In the genomic region with DNA sequence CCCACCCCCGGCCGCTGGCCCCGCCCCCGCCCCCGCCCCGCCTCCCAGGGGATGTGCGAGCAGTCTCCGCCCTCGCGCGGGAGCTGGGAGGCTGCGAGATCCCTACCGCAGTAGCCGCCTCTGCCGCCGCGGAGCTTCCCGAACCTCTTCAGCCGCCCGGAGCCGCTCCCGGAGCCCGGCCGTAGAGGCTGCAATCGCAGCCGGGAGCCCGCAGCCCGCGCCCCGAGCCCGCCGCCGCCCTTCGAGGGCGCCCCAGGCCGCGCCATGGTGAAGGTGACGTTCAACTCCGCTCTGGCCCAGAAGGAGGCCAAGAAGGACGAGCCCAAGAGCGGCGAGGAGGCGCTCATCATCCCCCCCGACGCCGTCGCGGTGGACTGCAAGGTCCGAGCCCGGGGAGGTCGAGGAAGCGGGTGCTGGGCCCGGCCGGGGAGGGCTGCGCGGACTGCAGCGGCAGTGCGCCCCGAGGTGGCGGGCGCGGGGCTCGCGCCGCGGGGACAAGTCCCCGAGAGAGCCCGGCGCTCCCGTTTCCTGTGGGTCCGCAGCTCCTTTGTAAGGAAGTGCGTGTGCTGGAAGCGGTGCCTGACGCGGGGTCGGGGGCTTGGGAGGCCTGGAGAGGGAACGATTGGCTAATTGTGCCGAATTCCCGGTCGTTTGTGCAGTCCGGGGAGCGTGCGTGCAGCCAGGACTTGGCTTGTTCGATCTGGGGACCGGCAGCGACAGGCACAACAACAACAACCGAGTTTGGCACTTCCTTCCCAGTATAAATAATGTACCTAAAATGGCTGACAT, we compare ENCODE assay signal across 8 cellular contexts. TPM values are rescaled to one million over a fixed set of nuclear protein-coding genes. Genes with fewer than 3 reads are reported as not detected.
DNase-seq lines count a peak whose midpoint lies in the region; ATAC-seq and TF ChIP-seq lines count a peak whose summit lies in the region.

Gene ITM2B (plus strand): TSS at position 110 of the 789 bp plus-strand sequence. CDS start 155 bp downstream, at position 265.

- peaks cover 31% of the 10 kb centered on the region for H3K36me3 Mint-ChIP-seq in activated CD8-positive, alpha-beta T cell treated with anti-CD3 and anti-CD28 coated beads, Interleukin-2, amount 10 ng/mL, durations not matched to agents 7 days and 5 days (ENCODE audit: low read depth)
- H3K36me3 Mint-ChIP-seq in memory B cell: peaks cover 7% of the 10 kb centered on the region

- no peaks in the 10 kb centered on the region for H3K9me3 Mint-ChIP-seq in activated CD8-positive, alpha-beta T cell treated with anti-CD3 and anti-CD28 coated beads, Interleukin-2, amount 10 ng/mL, durations not matched to agents 7 days and 5 days (ENCODE audit: insufficient read depth)
- no peaks in the 10 kb centered on the region for H3K9me3 Mint-ChIP-seq in memory B cell

- DNase-seq in AG04449 (ENCODE audit: low read depth, low spot score) (no peak), NCI-H774 (lab: John Stamatoyannopoulos, UW) (peak; percentile 19), memory B cell (ENCODE audit: low spot score in 2 of 2) (peak; percentile 41 to 68)
- DNase-seq in activated CD8-positive, alpha-beta T cell treated with anti-CD3 and anti-CD28 coated beads, Interleukin-2, amount 10 ng/mL, durations not matched to agents 7 days and 5 days: peak; percentile 70
- peak; percentile 56 to 64 (median 57) for DNase-seq in effector memory CD4-positive, alpha-beta T cell
- peak; percentile 56 for DNase-seq in stimulated activated CD8-positive, alpha-beta memory T cell treated with anti-CD3 and anti-CD28 coated beads, Interleukin-12 subunit alpha, Interleukin-12 subunit beta, amount 100 ng/mL, for 4 hours (ENCODE audit: low read depth)

- peak within 1 kb of the TSS; percentile 94 for H3K4me3 Mint-ChIP-seq in activated CD8-positive, alpha-beta T cell treated with anti-CD3 and anti-CD28 coated beads, Interleukin-2, amount 10 ng/mL, durations not matched to agents 7 days and 5 days
- H3K4me3 Mint-ChIP-seq in memory B cell: peak within 1 kb of the TSS; percentile 93

- H3K4me3 ChIP-seq in AG04449 (ENCODE audit: low read depth, low read length): peak within 1 kb of the TSS; percentile 91
- H3K4me3 ChIP-seq in effector memory CD4-positive, alpha-beta T cell (ENCODE audit: insufficient read depth, low read depth, low read length, poor library complexity, severe bottlenecking): peak within 1 kb of the TSS; percentile 99

- no peaks in the 10 kb centered on the region for H3K27me3 ChIP-seq in effector memory CD4-positive, alpha-beta T cell (replicated peaks; ENCODE audit: control insufficient read depth, insufficient read depth, low read length, poor library complexity, severe bottlenecking)

- H3K4me1 Mint-ChIP-seq in activated CD8-positive, alpha-beta T cell treated with anti-CD3 and anti-CD28 coated beads, Interleukin-2, amount 10 ng/mL, durations not matched to agents 7 days and 5 days (ENCODE audit: low read depth): peaks cover 46% of the 10 kb centered on the region
- H3K4me1 Mint-ChIP-seq in memory B cell: peaks cover 28% of the 10 kb centered on the region

- ATAC-seq in GM18519 (IDR thresholded peaks at IDR 0.05; ENCODE audit: low FRiP score, unreplicated experiment) (peak; percentile 34), HG03095 (IDR thresholded peaks at IDR 0.05; ENCODE audit: unreplicated experiment) (peak; percentile 57), memory B cell (ENCODE audit: low read depth) (peak; percentile 66)
- ATAC-seq in activated CD8-positive, alpha-beta T cell treated with anti-CD3 and anti-CD28 coated beads, Interleukin-2, amount 10 ng/mL, durations not matched to agents 7 days and 5 days: peak; percentile 81

- H3K27ac Mint-ChIP-seq in activated CD8-positive, alpha-beta T cell treated with anti-CD3 and anti-CD28 coated beads, Interleukin-2, amount 10 ng/mL, durations not matched to agents 7 days and 5 days: peak within 1 kb of the TSS; percentile 89
- H3K27ac Mint-ChIP-seq in memory B cell: peak within 1 kb of the TSS; percentile 93

- H3K27me3 Mint-ChIP-seq in activated CD8-positive, alpha-beta T cell treated with anti-CD3 and anti-CD28 coated beads, Interleukin-2, amount 10 ng/mL, durations not matched to agents 7 days and 5 days (ENCODE audit: low read depth): no peaks in the 10 kb centered on the region
- no peaks in the 10 kb centered on the region for H3K27me3 Mint-ChIP-seq in memory B cell

- H3K9me3 ChIP-seq in effector memory CD4-positive, alpha-beta T cell (ENCODE audit: control insufficient read depth, low read length): no peaks in the 10 kb centered on the region

- CTCF ChIA-PET in AG04449 (lab: Yijun Ruan, JAX): interaction anchor here (0.9 to 1.0 kb wide), 2 partner anchors 102 to 347 kb away, joined by 3 read pairs; no protein-coding TSS in a partner anchor
- CTCF ChIA-PET in activated CD8-positive, alpha-beta T cell treated with anti-CD3 and anti-CD28 coated beads, Interleukin-2, amount 10 ng/mL, durations not matched to agents 7 days and 5 days (lab: Charles Lee): interaction anchor here (1.0 to 5.4 kb wide), 15 partner anchors 8 to 347 kb away, joined by 3 to 52 read pairs (median 6); no protein-coding TSS in a partner anchor

- H3K36me3 ChIP-seq in effector memory CD4-positive, alpha-beta T cell (ENCODE audit: control insufficient read depth, insufficient read depth, low read length): no peaks in the 10 kb centered on the region

- TF ChIP-seq CTCF in AG04449 (IDR thresholded peaks at IDR 0.05; ENCODE audit: insufficient read depth, low read length, missing control alignments): no peak

- POLR2A ChIA-PET in AG04449 (lab: Yijun Ruan, JAX): interaction anchor here (0.6 kb wide), 1 partner anchor 14 kb away, joined by 3 read pairs; no protein-coding TSS in a partner anchor
- POLR2A ChIA-PET in activated CD8-positive, alpha-beta T cell treated with anti-CD3 and anti-CD28 coated beads, Interleukin-2, amount 10 ng/mL, durations not matched to agents 7 days and 5 days (lab: Charles Lee): interaction anchor here (0.6 to 2.4 kb wide), 27 partner anchors 8 to 892 kb away, joined by 3 to 30 read pairs (median 3); partner anchors contain the start of genes FNDC3A and MED4

- H3K4me1 ChIP-seq in effector memory CD4-positive, alpha-beta T cell (ENCODE audit: control insufficient read depth, insufficient read depth, low read length, poor library complexity, severe bottlenecking): peaks cover 33% of the 10 kb centered on the region

- H3K27ac ChIP-seq in effector memory CD4-positive, alpha-beta T cell (ENCODE audit: insufficient read depth, low read length, poor library complexity, severe bottlenecking): peak within 1 kb of the TSS; percentile 95

RNA-seq across cellular contexts. Expression of gene ITM2B, which starts in this region (rescaled TPM):
- 100 to 1,000 TPM; 243 to 244 TPM for total RNA-seq in activated CD8-positive, alpha-beta T cell treated with anti-CD3 and anti-CD28 coated beads, Interleukin-2, amount 10 ng/mL, durations not matched to agents 7 days and 5 days
